13 cellular contexts compared by ENCODE assay signal in genomic region chrX:121000589-121000988, GRCh38. TPM values are rescaled to one million over a fixed set of nuclear protein-coding genes. Genes with fewer than 3 reads are reported as not detected.
DNase-seq lines count a peak whose midpoint lies in the region; ATAC-seq, FAIRE-seq and TF ChIP-seq lines count a peak whose summit lies in the region.
"Had no signal": no experiment of that assay in that cellular context is flagged by ENCODE, and none has a peak within 500 bp of the region (broad histone marks: within the 10 kb centered on the region; RNA-seq: fewer than 3 reads in every experiment).

No MANE protein-coding gene starts in this region.

- no peak overlapping the region for H3K9ac ChIP-seq in Loucy (ENCODE audit: low read depth, low read length, poor library complexity, severe bottlenecking)
- H3K9ac ChIP-seq in GM12878 (ENCODE audit: control insufficient read depth, insufficient read depth, low read length): no peak overlapping the region

- H3K79me2 ChIP-seq in Loucy (ENCODE audit: insufficient read depth, low read length) (no peaks in the 10 kb centered on the region), GM12878 (ENCODE audit: control insufficient read depth, insufficient read depth, low read length) (no peaks in the 10 kb centered on the region), osteoblast (ENCODE audit: insufficient read depth, low read length) (no peaks in the 10 kb centered on the region)

- peak; percentile 44 for TF ChIP-seq CTCF in Loucy (conservative IDR thresholded peaks at IDR 0.05; ENCODE audit: low read length)
- peak in 1 of 3 experiments; percentile 35; a peak in 2 of 6 replicates for TF ChIP-seq CTCF in GM12878 (IDR thresholded peaks at IDR 0.05 in 2 of 3, conservative IDR thresholded peaks at IDR 0.05 in 1 of 3; ENCODE audit: control insufficient read depth in 2 of 3, extremely low read depth in 1 of 3, insufficient read depth in 1 of 3, low read depth in 3 of 3, low read length in 3 of 3)
- peak; percentile 13 for TF ChIP-seq CTCF in osteoblast (IDR thresholded peaks at IDR 0.05; ENCODE audit: extremely low read depth, low read depth, low read length)

- SMC1A ChIA-PET in GM12878 (lab: Charles Lee; ENCODE audit: uncharacterized antibody, unreplicated experiment): interaction anchor here (0.7 to 4.4 kb wide), 8 partner anchors 160 to 576 kb away, joined by 3 to 17 read pairs (median 4); no protein-coding TSS in a partner anchor

- DNase-seq in DMS53 (lab: John Stamatoyannopoulos, UW) (peak; percentile 58), DMS53 treated with DMSO at 0.1 percent for 48 hours (lab: John Stamatoyannopoulos, UW; ENCODE audit: unreplicated experiment) (no peak), GM12878 (ENCODE audit: low read depth, low spot score) (peak; percentile 5), osteoblast (ENCODE audit: insufficient read length, low spot score, missing footprints) (no peak), NCI-H2227 (lab: John Stamatoyannopoulos, UW; ENCODE audit: unreplicated experiment) (no peak)
- DNase-seq in stimulated activated CD8-positive, alpha-beta memory T cell treated with anti-CD3 and anti-CD28 coated beads, Interleukin-4, amount 100 ng/mL, for 48 hours: no peak
- DNase-seq: activated gamma-delta T cell treated with Interleukin-2 at 50 U/mL for 16 hours, posterior cingulate gyrus had no signal

- CTCF ChIA-PET in GM12878 (lab: Yijun Ruan, JAX): interaction anchor here (0.6 to 2.3 kb wide), 11 partner anchors 177 to 584 kb away, joined by 3 to 12 read pairs (median 4); no protein-coding TSS in a partner anchor

- H3K36me3 ChIP-seq in Loucy (ENCODE audit: insufficient read depth, low read length) (no peaks in the 10 kb centered on the region), GM12878 (ENCODE audit: control insufficient read depth in 2 of 2, insufficient read depth in 2 of 2, low read length in 1 of 2) (no peaks in the 10 kb centered on the region), osteoblast (ENCODE audit: insufficient read depth, low read length) (no peaks in the 10 kb centered on the region)

- H4K20me1 ChIP-seq in Loucy (ENCODE audit: insufficient read depth, low read length, poor library complexity, severe bottlenecking) (no peaks in the 10 kb centered on the region), GM12878 (ENCODE audit: control insufficient read depth, insufficient read depth) (no peaks in the 10 kb centered on the region), osteoblast (ENCODE audit: insufficient read depth, low read length) (no peaks in the 10 kb centered on the region)

- H3K9me2 ChIP-seq in Loucy (replicated peaks; ENCODE audit: low read depth, low read length): no peaks in the 10 kb centered on the region

- H3K4me1 ChIP-seq in Loucy (ENCODE audit: insufficient read depth, low read length, poor library complexity, severe bottlenecking) (no peaks in the 10 kb centered on the region), GM12878 (ENCODE audit: control insufficient read depth, insufficient read depth, low read length) (no peaks in the 10 kb centered on the region), osteoblast (ENCODE audit: insufficient read depth, low read length) (no peaks in the 10 kb centered on the region)

- TF ChIP-seq EP300 in GM12878 (IDR thresholded peaks at IDR 0.05; ENCODE audit: borderline replicate concordance in 1 of 2, control insufficient read depth in 1 of 2, low read depth in 2 of 2, low read length in 2 of 2): no peak

- RAD21 ChIA-PET in GM12878 (lab: Charles Lee; ENCODE audit: unreplicated experiment): interaction anchor here (0.8 to 1.0 kb wide), 2 partner anchors 210 to 577 kb away, joined by 3 read pairs; no protein-coding TSS in a partner anchor

- WGBS in GM12878 (ENCODE audit: insufficient coverage, insufficient replicate concordance, low lambda C conversion rate, missing lambda C conversion rate): 31% methylated on average over 4 of the region's 4 CpGs

- BruUV-seq in GM12878 (replicated peaks; lab: Mats Ljungman, UMichigan): no TSS peak

- TF ChIP-seq RAD21 in GM12878 (IDR thresholded peaks at IDR 0.05; ENCODE audit: insufficient read depth, low read depth, low read length): peak; percentile 64

- H3K9me3 ChIP-seq in Loucy (ENCODE audit: insufficient read depth, low read depth, low read length): no peaks in the 10 kb centered on the region
- H3K9me3 ChIP-seq in GM12878 (replicated peaks; ENCODE audit: control insufficient read depth, insufficient read depth, low read length): no peaks in the 10 kb centered on the region
- no peaks in the 10 kb centered on the region for H3K9me3 ChIP-seq in osteoblast (ENCODE audit: low read depth, low read length)

- H2AFZ ChIP-seq in Loucy (ENCODE audit: low read length) (no peak overlapping the region), GM12878 (ENCODE audit: control insufficient read depth, low read depth, low read length) (no peak overlapping the region), osteoblast (ENCODE audit: low read length) (no peak overlapping the region)

- peak; percentile 65 for FAIRE-seq in GM12878 (lab: Jason Lieb, UNC)

- TF ChIP-seq POLR2A in GM12878 (IDR thresholded peaks at IDR 0.05; ENCODE audit: low read depth, low read length): no peak

- in situ Hi-C loops in GM12878 (cut with MboI): no loop called here

- H3K4me3 ChIP-seq in Loucy (ENCODE audit: low read length, poor library complexity, severe bottlenecking): no peak overlapping the region
- H3K4me3 ChIP-seq in GM12878: no peak overlapping the region
- H3K4me3 ChIP-seq in osteoblast (ENCODE audit: insufficient read depth, low read length): no peak overlapping the region

- intact Hi-C loops in GM12878 (cut with micrococcal nuclease; ENCODE audit: unreplicated experiment): no loop called here

- POLR2A ChIA-PET in GM12878 (lab: Charles Lee): no interaction called here

- H3K4me2 ChIP-seq in Loucy (ENCODE audit: low read depth, low read length, poor library complexity, severe bottlenecking): no peak overlapping the region
- no peak overlapping the region for H3K4me2 ChIP-seq in GM12878 (ENCODE audit: control insufficient read depth, insufficient read depth)
- no peak overlapping the region for H3K4me2 ChIP-seq in osteoblast (ENCODE audit: insufficient read depth, low read length)

- H3F3A ChIP-seq in Loucy (ENCODE audit: low read depth): no peaks in the 10 kb centered on the region

- H3K27ac ChIP-seq in GM12878 (ENCODE audit: control insufficient read depth, insufficient read depth) (no peak overlapping the region), osteoblast (ENCODE audit: low read depth, low read length) (no peak overlapping the region)

- peak; percentile 60 for ATAC-seq in GM12878
- no peak for ATAC-seq in GM21526 (IDR thresholded peaks at IDR 0.05; ENCODE audit: low FRiP score, unreplicated experiment)

- H3K27me3 ChIP-seq in Loucy (ENCODE audit: insufficient read depth, low read length, poor library complexity, severe bottlenecking) (no peaks in the 10 kb centered on the region), GM12878 (replicated peaks in 1 of 2; ENCODE audit: control insufficient read depth in 2 of 2, insufficient read depth in 2 of 2, low read length in 1 of 2) (no peaks in the 10 kb centered on the region), osteoblast (ENCODE audit: insufficient read depth, low read length) (no peaks in the 10 kb centered on the region)

RNA-seq across cellular contexts. Expression of gene CT47A1, which starts 15.0 kb away (rescaled TPM):
- not detected in 2 replicates for total RNA-seq in GM12878 (2013; cell fraction: nucleolus; rRNA removed)
- total RNA-seq in GM12878 (2014; rRNA removed) (not detected in 2 replicates), GM12878 (2014; rRNA removed; fragmentation: Illumina TruSeq; extraction: Trizol) (not detected in 2 replicates), GM12878 (2021) (not detected in 2 replicates), osteoblast (not detected in 2 replicates)
- not detected for polyA plus RNA-seq in GM12878 (2011; ENCODE audit: low read depth)
- polyA plus RNA-seq in GM12878 (2011; rRNA removed) (not detected in 2 replicates), GM12878 (2014; fragmentation: Illumina TruSeq; extraction: Trizol) (not detected in 2 replicates), GM12878 (2014; fragmentation: Nextera tagmentation; extraction: Ambion mirVana) (not detected), GM12878 (2014; rRNA removed) (not detected in 2 replicates), GM12878 (2016; fragmentation: Nextera tagmentation; extraction: Ambion mirVana) (not detected)
- polyA plus RNA-seq in GM12878 (2011; cell fraction: cytosol; rRNA removed): not detected in 2 replicates
- not detected in 2 replicates for polyA plus RNA-seq in GM12878 (2011; cell fraction: nucleus; rRNA removed)
- not detected in 2 replicates for polyA plus RNA-seq in GM12878 (2012)
- polyA minus RNA-seq in GM12878 (2011; rRNA and poly(A)+ RNA removed): not detected in 2 replicates
- not detected in 2 replicates for polyA minus RNA-seq in GM12878 (2011; cell fraction: cytosol; rRNA and poly(A)+ RNA removed)
- polyA minus RNA-seq in GM12878 (2011; cell fraction: nucleus; rRNA and poly(A)+ RNA removed): not detected in 2 replicates
- total RNA-seq: glomerular endothelial cell; T-helper 1 cell treated with Interleukin-12 subunit alpha and Interleukin-12 subunit beta and Interleukin-4 antibody, amounts not matched to agents 30 ng/mL and 1 ng/mL, for 36 hours had no signal
- polyA plus RNA-seq: AG04450 had no signal

RNA-seq across cellular contexts. Expression of gene CT47A2, which starts 19.9 kb away (rescaled TPM):
- not detected in 2 replicates for total RNA-seq in GM12878 (2013; cell fraction: nucleolus; rRNA removed)
- total RNA-seq in GM12878 (2014; rRNA removed) (not detected in 2 replicates), GM12878 (2014; rRNA removed; fragmentation: Illumina TruSeq; extraction: Trizol) (not detected in 2 replicates), GM12878 (2021) (not detected in 2 replicates), osteoblast (not detected in 2 replicates)
- polyA plus RNA-seq in GM12878 (2011; ENCODE audit: low read depth): not detected
- polyA plus RNA-seq in GM12878 (2011; rRNA removed) (not detected in 2 replicates), GM12878 (2014; fragmentation: Illumina TruSeq; extraction: Trizol) (not detected in 2 replicates), GM12878 (2014; fragmentation: Nextera tagmentation; extraction: Ambion mirVana) (not detected), GM12878 (2014; rRNA removed) (not detected in 2 replicates), GM12878 (2016; fragmentation: Nextera tagmentation; extraction: Ambion mirVana) (not detected)
- not detected in 2 replicates for polyA plus RNA-seq in GM12878 (2011; cell fraction: cytosol; rRNA removed)
- not detected in 2 replicates for polyA plus RNA-seq in GM12878 (2011; cell fraction: nucleus; rRNA removed)
- polyA plus RNA-seq in GM12878 (2012): not detected in 2 replicates
- polyA minus RNA-seq in GM12878 (2011; rRNA and poly(A)+ RNA removed): not detected in 2 replicates
- not detected in 2 replicates for polyA minus RNA-seq in GM12878 (2011; cell fraction: cytosol; rRNA and poly(A)+ RNA removed)
- polyA minus RNA-seq in GM12878 (2011; cell fraction: nucleus; rRNA and poly(A)+ RNA removed): not detected in 2 replicates
- total RNA-seq: glomerular endothelial cell; T-helper 1 cell treated with Interleukin-12 subunit alpha and Interleukin-12 subunit beta and Interleukin-4 antibody, amounts not matched to agents 30 ng/mL and 1 ng/mL, for 36 hours had no signal
- polyA plus RNA-seq: AG04450 had no signal

RNA-seq across cellular contexts. Expression of gene CT47A3, which starts 24.7 kb away (rescaled TPM):
- not detected in 2 replicates for total RNA-seq in GM12878 (2013; cell fraction: nucleolus; rRNA removed)
- not detected in 2 replicates for total RNA-seq in GM12878 (2014; rRNA removed)
- not detected in 2 replicates for total RNA-seq in GM12878 (2014; rRNA removed; fragmentation: Illumina TruSeq; extraction: Trizol)
- not detected in 2 replicates for total RNA-seq in GM12878 (2021)
- not detected for polyA plus RNA-seq in GM12878 (2011; ENCODE audit: low read depth)
- not detected in 2 replicates for polyA plus RNA-seq in GM12878 (2011; rRNA removed)
- not detected in 2 replicates for polyA plus RNA-seq in GM12878 (2011; cell fraction: cytosol; rRNA removed)
- not detected in 2 replicates for polyA plus RNA-seq in GM12878 (2011; cell fraction: nucleus; rRNA removed)
- polyA plus RNA-seq in GM12878 (2012): not detected in 2 replicates
- not detected in 2 replicates for polyA plus RNA-seq in GM12878 (2014; fragmentation: Illumina TruSeq; extraction: Trizol)
- polyA plus RNA-seq in GM12878 (2014; fragmentation: Nextera tagmentation; extraction: Ambion mirVana): not detected
- polyA plus RNA-seq in GM12878 (2014; rRNA removed): not detected in 2 replicates
- polyA plus RNA-seq in GM12878 (2016; fragmentation: Nextera tagmentation; extraction: Ambion mirVana): not detected
- polyA minus RNA-seq in GM12878 (2011; rRNA and poly(A)+ RNA removed): not detected in 2 replicates
- not detected in 2 replicates for polyA minus RNA-seq in GM12878 (2011; cell fraction: cytosol; rRNA and poly(A)+ RNA removed)
- polyA minus RNA-seq in GM12878 (2011; cell fraction: nucleus; rRNA and poly(A)+ RNA removed): not detected in 2 replicates
- total RNA-seq in osteoblast: not detected in 2 replicates
- total RNA-seq: glomerular endothelial cell; T-helper 1 cell treated with Interleukin-12 subunit alpha and Interleukin-12 subunit beta and Interleukin-4 antibody, amounts not matched to agents 30 ng/mL and 1 ng/mL, for 36 hours had no signal
- polyA plus RNA-seq: AG04450 had no signal

RNA-seq across cellular contexts. Expression of gene CT47A4, which starts 29.6 kb away (rescaled TPM):
- total RNA-seq in GM12878 (2013; cell fraction: nucleolus; rRNA removed): not detected in 2 replicates
- not detected in 2 replicates for total RNA-seq in GM12878 (2014; rRNA removed)
- not detected in 2 replicates for total RNA-seq in GM12878 (2014; rRNA removed; fragmentation: Illumina TruSeq; extraction: Trizol)
- total RNA-seq in GM12878 (2021): not detected in 2 replicates
- polyA plus RNA-seq in GM12878 (2011; ENCODE audit: low read depth): not detected
- not detected in 2 replicates for polyA plus RNA-seq in GM12878 (2011; rRNA removed)
- polyA plus RNA-seq in GM12878 (2011; cell fraction: cytosol; rRNA removed): not detected in 2 replicates
- polyA plus RNA-seq in GM12878 (2011; cell fraction: nucleus; rRNA removed): not detected in 2 replicates
- polyA plus RNA-seq in GM12878 (2012): not detected in 2 replicates
- not detected in 2 replicates for polyA plus RNA-seq in GM12878 (2014; fragmentation: Illumina TruSeq; extraction: Trizol)
- not detected for polyA plus RNA-seq in GM12878 (2014; fragmentation: Nextera tagmentation; extraction: Ambion mirVana)
- polyA plus RNA-seq in GM12878 (2014; rRNA removed): not detected in 2 replicates
- polyA plus RNA-seq in GM12878 (2016; fragmentation: Nextera tagmentation; extraction: Ambion mirVana): not detected
- not detected in 2 replicates for polyA minus RNA-seq in GM12878 (2011; rRNA and poly(A)+ RNA removed)
- polyA minus RNA-seq in GM12878 (2011; cell fraction: cytosol; rRNA and poly(A)+ RNA removed): not detected in 2 replicates
- polyA minus RNA-seq in GM12878 (2011; cell fraction: nucleus; rRNA and poly(A)+ RNA removed): not detected in 2 replicates
- total RNA-seq in osteoblast: not detected in 2 replicates
- total RNA-seq: glomerular endothelial cell; T-helper 1 cell treated with Interleukin-12 subunit alpha and Interleukin-12 subunit beta and Interleukin-4 antibody, amounts not matched to agents 30 ng/mL and 1 ng/mL, for 36 hours had no signal
- polyA plus RNA-seq: AG04450 had no signal

RNA-seq across cellular contexts. Expression of gene CT47A5, which starts 34.4 kb away (rescaled TPM):
- total RNA-seq in GM12878 (2013; cell fraction: nucleolus; rRNA removed): not detected in 2 replicates
- not detected in 2 replicates for total RNA-seq in GM12878 (2014; rRNA removed)
- total RNA-seq in GM12878 (2014; rRNA removed; fragmentation: Illumina TruSeq; extraction: Trizol): not detected in 2 replicates
- not detected in 2 replicates for total RNA-seq in GM12878 (2021)
- polyA plus RNA-seq in GM12878 (2011; ENCODE audit: low read depth): not detected
- polyA plus RNA-seq in GM12878 (2011; rRNA removed): not detected in 2 replicates
- not detected in 2 replicates for polyA plus RNA-seq in GM12878 (2011; cell fraction: cytosol; rRNA removed)
- polyA plus RNA-seq in GM12878 (2011; cell fraction: nucleus; rRNA removed): not detected in 2 replicates
- polyA plus RNA-seq in GM12878 (2012): not detected in 2 replicates
- not detected in 2 replicates for polyA plus RNA-seq in GM12878 (2014; fragmentation: Illumina TruSeq; extraction: Trizol)
- polyA plus RNA-seq in GM12878 (2014; fragmentation: Nextera tagmentation; extraction: Ambion mirVana): not detected
- polyA plus RNA-seq in GM12878 (2014; rRNA removed): not detected in 2 replicates
- polyA plus RNA-seq in GM12878 (2016; fragmentation: Nextera tagmentation; extraction: Ambion mirVana): not detected
- not detected in 2 replicates for polyA minus RNA-seq in GM12878 (2011; rRNA and poly(A)+ RNA removed)
- not detected in 2 replicates for polyA minus RNA-seq in GM12878 (2011; cell fraction: cytosol; rRNA and poly(A)+ RNA removed)
- not detected in 2 replicates for polyA minus RNA-seq in GM12878 (2011; cell fraction: nucleus; rRNA and poly(A)+ RNA removed)
- total RNA-seq in osteoblast: not detected in 2 replicates
- total RNA-seq: glomerular endothelial cell; T-helper 1 cell treated with Interleukin-12 subunit alpha and Interleukin-12 subunit beta and Interleukin-4 antibody, amounts not matched to agents 30 ng/mL and 1 ng/mL, for 36 hours had no signal
- polyA plus RNA-seq: AG04450 had no signal

Comparison
In these comparisons a context has a peak if more than half of its experiments do, and no peak if none do; other contexts are left out.
1. DNase-seq: peak in DMS53 (single experiment) and GM12878 (single experiment); none in DMS53 treated with DMSO at 0.1 percent for 48 hours (single experiment), osteoblast (single experiment), NCI-H2227 (single experiment) and stimulated activated CD8-positive, alpha-beta memory T cell treated with anti-CD3 and anti-CD28 coated beads, Interleukin-4, amount 100 ng/mL, for 48 hours (single experiment).